Comparison of ENCODE assay signal across 10 cellular contexts in genomic region chr10:100934084-100934659, GRCh38. TPM values are rescaled to one million over a fixed set of nuclear protein-coding genes. Genes with fewer than 3 reads are reported as not detected.
A peak's percentile ranks its signal among the peaks of the same experiment; 100 is the strongest.
DNase-seq lines count a peak whose midpoint lies in the region; ATAC-seq and TF ChIP-seq lines count a peak whose summit lies in the region.
"Had no signal": no experiment of that assay in that cellular context is flagged by ENCODE, and none has a peak within 500 bp of the region (broad histone marks: within the 10 kb centered on the region; RNA-seq: fewer than 3 reads in every experiment).

No MANE protein-coding gene starts in this region.

- H3K36me3 ChIP-seq in CD8-positive, alpha-beta T cell (ENCODE audit: insufficient read depth, low read length) = peaks cover 41% of the 10 kb centered on the region
- peaks cover 15 to 68% (median 58%) of the 10 kb centered on the region in 4 donors for H3K36me3 ChIP-seq in liver (ENCODE audit: control insufficient read depth in 4 of 4, insufficient read depth in 3 of 4, low read depth in 1 of 4, low read length in 3 of 4)

- POLR2A ChIA-PET in CD8-positive, alpha-beta T cell (lab: Charles Lee) = interaction anchor here (0.6 kb wide), 1 partner anchor 755 kb away, joined by 3 read pairs; no protein-coding TSS in a partner anchor
- POLR2A ChIA-PET in HEK293T (lab: Yijun Ruan, JAX) = no interaction called here

- H3K27me3 Mint-ChIP-seq in CD8-positive, alpha-beta T cell (ENCODE audit: low read depth) = no peaks in the 10 kb centered on the region

- DNase-seq in CD8-positive, alpha-beta T cell = no peak
- DNase-seq in HEK293T (ENCODE audit: extremely low spot score) (peak; percentile 40), NCI-H748 treated with DMSO at 0.1 percent for 48 hours (lab: John Stamatoyannopoulos, UW) (no peak), NCI-H2107 treated with DMSO at 0.1 percent for 48 hours (lab: John Stamatoyannopoulos, UW; ENCODE audit: unreplicated experiment) (no peak)
- DNase-seq in central memory CD4-positive, alpha-beta T cell = no peak
- DNase-seq: sigmoid colon had no signal

- H3K27ac ChIP-seq in CD8-positive, alpha-beta T cell (ENCODE audit: low read depth, low read length) = no peak overlapping the region
- H3K27ac ChIP-seq in liver (ENCODE audit: low read depth in 1 of 2, low read length in 2 of 2) = no peak overlapping the region
- H3K27ac ChIP-seq: sigmoid colon had no signal

- CTCF ChIA-PET in CD8-positive, alpha-beta T cell (lab: Charles Lee) = no interaction called here
- CTCF ChIA-PET in HEK293T (lab: Yijun Ruan, JAX) = interaction anchor here (0.6 kb wide), 1 partner anchor 24 kb away, joined by 7 read pairs; no protein-coding TSS in a partner anchor

- H3K4me1 Mint-ChIP-seq in CD8-positive, alpha-beta T cell (ENCODE audit: low read depth) = no peaks in the 10 kb centered on the region

- H3K27ac Mint-ChIP-seq in CD8-positive, alpha-beta T cell = no peak overlapping the region

- no peak overlapping the region for H3K9ac ChIP-seq in liver (ENCODE audit: low read depth in 1 of 2, low read length in 2 of 2)

- no peaks in the 10 kb centered on the region for H3K9me3 Mint-ChIP-seq in CD8-positive, alpha-beta T cell

- peak; percentile 36 for ATAC-seq in CD8-positive, alpha-beta T cell
- ATAC-seq in GM18520 (IDR thresholded peaks at IDR 0.05; ENCODE audit: unreplicated experiment) = no peak
- ATAC-seq: Panc1 had no signal

- peak; percentile 49 for TF ChIP-seq CTCF in CD8-positive, alpha-beta T cell (IDR thresholded peaks at IDR 0.05)
- TF ChIP-seq CTCF in WI38 (IDR thresholded peaks at IDR 0.05; ENCODE audit: low read depth, low read length) (peak; percentile 25; the same call in 1 of the 2 replicates), liver (IDR thresholded peaks at IDR 0.05; ENCODE audit: low read depth, low read length, missing input control) (peak; percentile 24)

- intact Hi-C loops in CD8-positive, alpha-beta T cell (cut with DNase I, micrococcal nuclease) = loop anchor here in 1 of 2 experiments (1.0 kb wide), 1 partner anchor 372 kb away; no protein-coding TSS in a partner anchor

- no peak overlapping the region for H3K4me3 Mint-ChIP-seq in CD8-positive, alpha-beta T cell

- peaks cover 63% of the 10 kb centered on the region for H3K36me3 Mint-ChIP-seq in CD8-positive, alpha-beta T cell

- no peaks in the 10 kb centered on the region for H3K27me3 ChIP-seq in CD8-positive, alpha-beta T cell (ENCODE audit: insufficient read depth, low read length)
- no peaks in the 10 kb centered on the region for H3K27me3 ChIP-seq in liver (ENCODE audit: control insufficient read depth in 4 of 4, insufficient read depth in 4 of 4, low read length in 3 of 4)
- H3K27me3 ChIP-seq: sigmoid colon had no signal

- H3K4me1 ChIP-seq in CD8-positive, alpha-beta T cell (ENCODE audit: insufficient read depth, low read length) = no peaks in the 10 kb centered on the region
- H3K4me1 ChIP-seq in liver (ENCODE audit: control insufficient read depth in 4 of 4, insufficient read depth in 4 of 4, low read length in 3 of 4) = no peaks in the 10 kb centered on the region
- H3K4me1 ChIP-seq: sigmoid colon had no signal

- H3K9me3 ChIP-seq in CD8-positive, alpha-beta T cell (ENCODE audit: low read length) = no peaks in the 10 kb centered on the region
- no peaks in the 10 kb centered on the region for H3K9me3 ChIP-seq in liver (ENCODE audit: control insufficient read depth in 4 of 4, low read length in 3 of 4)
- H3K9me3 ChIP-seq: sigmoid colon had no signal

- 96% methylated on average over 3 of the region's 3 CpGs for WGBS in liver

- H3K4me3 ChIP-seq in CD8-positive, alpha-beta T cell (ENCODE audit: low read depth, low read length) = no peak overlapping the region
- H3K4me3 ChIP-seq in WI38 (ENCODE audit: low read depth, low read length) (no peak overlapping the region), liver (ENCODE audit: low read depth in 1 of 3, low read length in 3 of 3) (no peak overlapping the region)
- H3K4me3 ChIP-seq: sigmoid colon had no signal

- TF ChIP-seq RAD21 in liver (IDR thresholded peaks at IDR 0.05) = peak in 1 of 2 donors; percentile 39

TF ChIP-seq in HEK293T, 16 proteins besides CTCF, POLR2A, EP300 and RAD21:
- TF ChIP-seq FOXK2 (IDR thresholded peaks at IDR 0.05) (no peak), ZNF384 (IDR thresholded peaks at IDR 0.05) (peak; percentile 61)

TF ChIP-seq in liver, 16 proteins besides CTCF, POLR2A, EP300 and RAD21:
- TF ChIP-seq GABPA (IDR thresholded peaks at IDR 0.05 in 1 of 2, conservative IDR thresholded peaks at IDR 0.05 in 1 of 2) = no peak
- TF ChIP-seq EGR1 (IDR thresholded peaks at IDR 0.05; ENCODE audit: low read depth in 2 of 2) = no peak
- no peak for TF ChIP-seq YY1 (IDR thresholded peaks at IDR 0.05)
- no peak for TF ChIP-seq REST (IDR thresholded peaks at IDR 0.05)
- TF ChIP-seq MAX (IDR thresholded peaks at IDR 0.05) = no peak
- TF ChIP-seq JUND (IDR thresholded peaks at IDR 0.05) = no peak
- TF ChIP-seq FOXA1 (IDR thresholded peaks at IDR 0.05) = no peak
- TF ChIP-seq FOXA2 (IDR thresholded peaks at IDR 0.05) = no peak
- no peak for TF ChIP-seq HNF4G (IDR thresholded peaks at IDR 0.05)
- no peak for TF ChIP-seq RXRA (IDR thresholded peaks at IDR 0.05)
- no peak for TF ChIP-seq TAF1 (conservative IDR thresholded peaks at IDR 0.05)
- TF ChIP-seq HNF4A (conservative IDR thresholded peaks at IDR 0.05) = no peak
- TF ChIP-seq SP1 (IDR thresholded peaks at IDR 0.05) = no peak
- TF ChIP-seq NR2F2 (IDR thresholded peaks at IDR 0.05) = no peak
- no peak for TF ChIP-seq ATF3 (IDR thresholded peaks at IDR 0.05)

RNA-seq across cellular contexts. Expression of gene SLF2, which starts 21.4 kb away (rescaled TPM):
- total RNA-seq in CD8-positive, alpha-beta T cell = 1 to 10 TPM; 8.0 to 8.3 TPM
- total RNA-seq in liver = 10 to 100 TPM; 17.6 to 18.8 TPM
- 1 to 10 TPM; 4.0 to 6.6 TPM for polyA plus RNA-seq in liver

RNA-seq across cellular contexts. Expression of gene SEMA4G, which starts 35.1 kb away (rescaled TPM):
- total RNA-seq in CD8-positive, alpha-beta T cell = under 1 TPM; 0.35 to 0.61 TPM
- 10 to 100 TPM; 13.9 to 20.7 TPM for total RNA-seq in liver
- polyA plus RNA-seq in liver = 10 to 100 TPM; 39.7 to 56.0 TPM

RNA-seq across cellular contexts. Expression of gene MRPL43, which starts 53.1 kb away (rescaled TPM):
- 10 to 100 TPM; 28.3 to 28.4 TPM for total RNA-seq in CD8-positive, alpha-beta T cell
- total RNA-seq in liver = 10 to 100 TPM; 30.5 to 53.3 TPM
- polyA plus RNA-seq in liver = 10 to 100 TPM; 62.4 to 76.0 TPM

RNA-seq across cellular contexts. Expression of gene TWNK, which starts 53.2 kb away (rescaled TPM):
- total RNA-seq in CD8-positive, alpha-beta T cell = 1 to 10 TPM; 4.6 to 4.7 TPM
- 1 to 10 TPM; 4.1 to 4.8 TPM for total RNA-seq in liver
- polyA plus RNA-seq in liver = 1 to 10 TPM; 1.6 to 6.2 TPM

Comparison
In these comparisons a context has a peak if more than half of its experiments do, and no peak if none do; other contexts are left out.
1. RNA of gene SEMA4G, which starts 35.1 kb away (total RNA-seq): 13.9 to 20.7 TPM in liver; 0.35 to 0.61 TPM in CD8-positive, alpha-beta T cell; every median in the first group is over 4 times any median in the second.
2. Peak in every context shown above with its lines, with median percentiles within 50 percentile points of each other: CTCF ChIP-seq.